Comparison of ENCODE assay signal across 9 cellular contexts in the genomic region with DNA sequence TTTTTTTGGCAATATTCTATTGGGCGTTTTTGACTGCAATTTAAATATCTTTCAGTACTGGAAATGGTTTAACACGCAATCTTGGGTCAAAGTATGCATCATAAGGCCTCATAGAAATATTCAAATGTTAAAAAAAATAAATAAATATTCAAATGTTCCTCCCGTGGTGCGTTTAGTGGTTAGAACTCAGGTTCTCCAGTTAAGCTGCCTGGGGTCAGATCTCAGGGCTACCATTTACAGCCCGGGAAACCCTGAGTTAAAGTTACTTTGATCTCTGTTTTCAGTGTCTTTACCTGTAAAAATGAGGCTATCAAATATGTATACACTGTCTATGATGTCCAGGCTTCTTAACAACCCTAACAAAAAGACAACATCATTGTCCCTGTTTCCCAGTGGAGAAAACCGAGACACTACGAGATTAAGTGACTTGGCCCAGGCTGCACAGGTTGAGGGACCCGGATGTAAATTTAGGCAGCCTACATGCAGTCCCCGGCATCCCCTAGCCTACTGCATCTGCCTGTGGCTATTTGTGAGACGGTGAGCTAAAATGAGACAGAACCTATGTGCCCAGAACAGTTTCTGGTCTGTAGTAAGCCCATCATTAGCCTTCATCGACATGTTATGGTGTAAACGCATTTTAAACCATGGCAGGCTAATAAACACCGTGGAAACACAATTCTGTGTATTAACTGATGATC. TPM values are rescaled to one million over a fixed set of nuclear protein-coding genes. Genes with fewer than 3 reads are reported as not detected.
A peak's percentile ranks its signal among the peaks of the same experiment; 100 is the strongest.
DNase-seq lines count a peak whose midpoint lies in the region; ATAC-seq, FAIRE-seq and TF ChIP-seq lines count a peak whose summit lies in the region.
"Had no signal": no experiment of that assay in that cellular context is flagged by ENCODE, and none has a peak within 500 bp of the region (broad histone marks: within the 10 kb centered on the region; RNA-seq: fewer than 3 reads in every experiment).

No MANE protein-coding gene starts in this region.

- TF ChIP-seq POLR2A in prostate gland (IDR thresholded peaks at IDR 0.05) = no peak

- H3K9me3 ChIP-seq in prostate gland (no peaks in the 10 kb centered on the region), aorta (ENCODE audit: control insufficient read depth, low read length) (no peaks in the 10 kb centered on the region)

- ATAC-seq in HG02870 (IDR thresholded peaks at IDR 0.05; ENCODE audit: unreplicated experiment) (no peak), GM21576 (IDR thresholded peaks at IDR 0.05; ENCODE audit: unreplicated experiment) (no peak), aorta (ENCODE audit: low FRiP score) (no peak)
- ATAC-seq: left lobe of liver had no signal

- H3K4me3 ChIP-seq in prostate gland = peak overlapping the region; percentile 64 to 87
- H3K4me3 ChIP-seq in aorta (ENCODE audit: low read length in 2 of 2) = peak overlapping the region in 1 of 2 donors; percentile 2

- H3K4me1 ChIP-seq in prostate gland (replicated peaks) (peaks cover 5% of the 10 kb centered on the region), aorta (ENCODE audit: control insufficient read depth in 1 of 2, insufficient read depth in 2 of 2, low read length in 2 of 2) (peaks cover 0 to 6% of the 10 kb centered on the region in 2 donors)

- DNase-seq in RCC 7860 (ENCODE audit: low spot score) (peak; percentile 59), epithelial cell of prostate (ENCODE audit: low read depth, low spot score) (no peak), prostate gland (ENCODE audit: low spot score) (no peak), cerebellar cortex (ENCODE audit: low spot score) (no peak), aorta (no peak)

- no peaks in the 10 kb centered on the region for H3K36me3 ChIP-seq in prostate gland
- peaks cover 0 to 3% of the 10 kb centered on the region in 2 donors for H3K36me3 ChIP-seq in aorta (ENCODE audit: control insufficient read depth in 1 of 2, insufficient read depth in 2 of 2, low read length in 1 of 2)

- TF ChIP-seq CTCF in prostate gland (IDR thresholded peaks at IDR 0.05) = no peak

- no peaks in the 10 kb centered on the region for H3K27me3 ChIP-seq in prostate gland (replicated peaks; ENCODE audit: insufficient read depth)
- H3K27me3 ChIP-seq in aorta (ENCODE audit: control insufficient read depth in 1 of 2, insufficient read depth in 2 of 2, low read length in 1 of 2) = no peaks in the 10 kb centered on the region

- H3K27ac ChIP-seq in epithelial cell of prostate (peak overlapping the region; percentile 93), prostate gland (peak overlapping the region; percentile 90 to 91), aorta (ENCODE audit: low read depth in 1 of 2, low read length in 2 of 2) (no peak overlapping the region)

- WGBS in prostate gland = 55% methylated on average over 13 of the region's 13 CpGs
- WGBS in aorta, 2 donors = 87 to 90% methylated on average over 13 of the region's 13 CpGs

- intact Hi-C loops in prostate gland (cut with DNase I) = no loop called here
- intact Hi-C loops in aorta (cut with DNase I) = no loop called here

- FAIRE-seq in G401.6 (lab: Jason Lieb, UNC) (peak; percentile 11), RCC 7860 (lab: Jason Lieb, UNC) (no peak)

RNA-seq across cellular contexts. Expression of a gene that starts 1.7 kb away (rescaled TPM):
- 100 to 1,000 TPM; 132 to 250 TPM for total RNA-seq in prostate gland
- total RNA-seq in aorta = 10 to 100 TPM; 60.4 to 70.8 TPM
- 100 to 1,000 TPM in 1 of 2 donors, 10 to 100 TPM in 1; 64.7 to 129 TPM for polyA plus RNA-seq in aorta

RNA-seq across cellular contexts. Expression of a gene that starts 59.8 kb away (rescaled TPM):
- total RNA-seq in prostate gland (10 to 100 TPM; 13.1 to 26.2 TPM), aorta (10 to 100 TPM; 13.4 to 20.8 TPM)
- 10 to 100 TPM; 10.9 to 12.1 TPM for polyA plus RNA-seq in aorta

Comparison
In these comparisons a context has a peak if more than half of its experiments do, and no peak if none do; other contexts are left out.
1. H3K27ac ChIP-seq: peak in epithelial cell of prostate (single experiment) and prostate gland (2 of 2); none in aorta (0 of 2).